In genomic region chr6:19999319-20000191, GRCh38 we compare ENCODE assay signal across 8 cellular contexts.
DNase-seq lines count a peak whose midpoint lies in the region; ATAC-seq lines count a peak whose summit lies in the region.
"Had no signal": no experiment of that assay in that cellular context is flagged by ENCODE, and none has a peak within 500 bp of the region (broad histone marks: within the 10 kb centered on the region; RNA-seq: fewer than 3 reads in every experiment).

No MANE protein-coding gene starts in this region.

- ATAC-seq in GM18861 (IDR thresholded peaks at IDR 0.05; ENCODE audit: unreplicated experiment), result peak; percentile 91

- H3K27ac ChIP-seq in CD8-positive, alpha-beta memory T cell (ENCODE audit: low read depth, low read length), result no peak overlapping the region
- H3K27ac ChIP-seq: SJSA1 had no signal

- peaks cover 6% of the 10 kb centered on the region for H3K9me3 Mint-ChIP-seq in activated CD4-positive, alpha-beta memory T cell treated with anti-CD3 and anti-CD28 coated beads, Interleukin-2, amount 10 ng/mL, durations not matched to agents 7 days and 5 days
- H3K9me3 Mint-ChIP-seq in CD8-positive, alpha-beta memory T cell, result peaks cover 0 to 1% (median 0%) of the 10 kb centered on the region in 5 donors

- DNase-seq in H4 (ENCODE audit: low spot score), result peak; percentile 46
- peak; percentile 74 to 80 for DNase-seq in Kasumi-1 (lab: John Stamatoyannopoulos, UW)
- DNase-seq in activated CD4-positive, alpha-beta memory T cell treated with anti-CD3 and anti-CD28 coated beads, Interleukin-2, amount 10 ng/mL, durations not matched to agents 7 days and 5 days, result peak; percentile 30
- no peak for DNase-seq in CD8-positive, alpha-beta memory T cell
- DNase-seq in effector CD4-positive, alpha-beta T cell, result no peak
- DNase-seq in 8988T, result no peak

- CTCF ChIA-PET in activated CD4-positive, alpha-beta memory T cell treated with anti-CD3 and anti-CD28 coated beads, Interleukin-2, amount 10 ng/mL, durations not matched to agents 7 days and 5 days (lab: Charles Lee), result no interaction called here
- CTCF ChIA-PET in CD8-positive, alpha-beta memory T cell (lab: Charles Lee), result no interaction called here

- H3K27ac Mint-ChIP-seq in activated CD4-positive, alpha-beta memory T cell treated with anti-CD3 and anti-CD28 coated beads, Interleukin-2, amount 10 ng/mL, durations not matched to agents 7 days and 5 days, result no peak overlapping the region
- no peak overlapping the region for H3K27ac Mint-ChIP-seq in CD8-positive, alpha-beta memory T cell

- POLR2A ChIA-PET in activated CD4-positive, alpha-beta memory T cell treated with anti-CD3 and anti-CD28 coated beads, Interleukin-2, amount 10 ng/mL, durations not matched to agents 7 days and 5 days (lab: Charles Lee), result no interaction called here
- POLR2A ChIA-PET in CD8-positive, alpha-beta memory T cell (lab: Charles Lee), result no interaction called here

- no peak overlapping the region for H3K4me3 ChIP-seq in CD8-positive, alpha-beta memory T cell (ENCODE audit: low read length)
- H3K4me3 ChIP-seq: SJSA1 had no signal

- H3K27me3 ChIP-seq in CD8-positive, alpha-beta memory T cell (ENCODE audit: insufficient read depth, low read length, poor library complexity, severe bottlenecking), result no peaks in the 10 kb centered on the region
- H3K27me3 ChIP-seq: SJSA1 had no signal

- H3K4me1 ChIP-seq in CD8-positive, alpha-beta memory T cell (ENCODE audit: insufficient read depth, low read length), result no peaks in the 10 kb centered on the region
- H3K4me1 ChIP-seq: SJSA1 had no signal

- peaks cover 8% of the 10 kb centered on the region for H3K27me3 Mint-ChIP-seq in activated CD4-positive, alpha-beta memory T cell treated with anti-CD3 and anti-CD28 coated beads, Interleukin-2, amount 10 ng/mL, durations not matched to agents 7 days and 5 days
- peaks cover 2 to 6% of the 10 kb centered on the region in 2 donors for H3K27me3 Mint-ChIP-seq in CD8-positive, alpha-beta memory T cell

- H3K9me3 ChIP-seq in CD8-positive, alpha-beta memory T cell (ENCODE audit: low read length), result no peaks in the 10 kb centered on the region
- H3K9me3 ChIP-seq: SJSA1 had no signal

- H3K36me3 Mint-ChIP-seq in activated CD4-positive, alpha-beta memory T cell treated with anti-CD3 and anti-CD28 coated beads, Interleukin-2, amount 10 ng/mL, durations not matched to agents 7 days and 5 days (ENCODE audit: low read depth), result no peaks in the 10 kb centered on the region
- H3K36me3 Mint-ChIP-seq in CD8-positive, alpha-beta memory T cell, result peaks cover 0 to 9% (median 0%) of the 10 kb centered on the region in 3 donors

- H3K36me3 ChIP-seq in CD8-positive, alpha-beta memory T cell (ENCODE audit: insufficient read depth, low read length), result no peaks in the 10 kb centered on the region
- H3K36me3 ChIP-seq: SJSA1 had no signal

- no peak overlapping the region for H3K4me3 Mint-ChIP-seq in activated CD4-positive, alpha-beta memory T cell treated with anti-CD3 and anti-CD28 coated beads, Interleukin-2, amount 10 ng/mL, durations not matched to agents 7 days and 5 days
- no peak overlapping the region for H3K4me3 Mint-ChIP-seq in CD8-positive, alpha-beta memory T cell

- H3K4me1 Mint-ChIP-seq in activated CD4-positive, alpha-beta memory T cell treated with anti-CD3 and anti-CD28 coated beads, Interleukin-2, amount 10 ng/mL, durations not matched to agents 7 days and 5 days, result peaks cover 5% of the 10 kb centered on the region
- H3K4me1 Mint-ChIP-seq in CD8-positive, alpha-beta memory T cell, result no peaks in the 10 kb centered on the region

Comparison
In these comparisons a context has a peak if more than half of its experiments do, and no peak if none do; other contexts are left out.
1. DNase-seq: peak in H4 (single experiment), Kasumi-1 (2 of 2) and activated CD4-positive, alpha-beta memory T cell treated with anti-CD3 and anti-CD28 coated beads, Interleukin-2, amount 10 ng/mL, durations not matched to agents 7 days and 5 days (single experiment); none in CD8-positive, alpha-beta memory T cell (0 of 5), effector CD4-positive, alpha-beta T cell (single experiment) and 8988T (single experiment).